Comparison of ENCODE assay signal across 25 cellular contexts in genomic region chr12:109756457-109756856, GRCh38.
"Had no signal": no experiment of that assay in that cellular context is flagged by ENCODE, and none has a peak within 500 bp of the region (broad histone marks: within the 10 kb centered on the region; RNA-seq: fewer than 3 reads in every experiment).

No MANE protein-coding gene starts in this region.

- H3K4me2 ChIP-seq: hepatocyte had no signal

- H3K4me3 ChIP-seq: colonic mucosa, esophagus squamous epithelium, gastroesophageal sphincter, heart left ventricle, hepatocyte, left lung, lung had no signal

- H2AFZ ChIP-seq: hepatocyte had no signal

- H3K27ac ChIP-seq: colonic mucosa, epithelial cell of prostate, esophagus squamous epithelium, gastroesophageal sphincter, heart left ventricle, hepatocyte, left lung had no signal

- ATAC-seq: effector memory CD8-positive, alpha-beta T cell; esophagus mucosa; gastroesophageal sphincter; heart left ventricle; left cardiac atrium; left lung; left ventricle myocardium superior; naive thymus-derived CD4-positive, alpha-beta T cell had no signal

- H3K36me3 ChIP-seq: colonic mucosa, esophagus squamous epithelium, gastroesophageal sphincter, heart left ventricle, left lung had no signal

- FAIRE-seq: endometrium, frontal cortex, keratinocyte had no signal

- H3K27me3 ChIP-seq: colonic mucosa, heart left ventricle, hepatocyte, left lung had no signal

- H3K9me3 ChIP-seq: colonic mucosa had no signal

- H3K4me1 ChIP-seq: colonic mucosa, esophagus squamous epithelium, gastroesophageal sphincter had no signal

- DNase-seq: colonic mucosa; cortex of kidney; effector CD8-positive, alpha-beta T cell; effector memory CD8-positive, alpha-beta T cell; erythroblast; esophagus squamous epithelium; foreskin fibroblast; heart left ventricle; hypothalamus; immature natural killer cell; left cardiac atrium; left lung; left ventricle myocardium superior; mammary epithelial cell; mesendoderm; midbrain; naive thymus-derived CD4-positive, alpha-beta T cell had no signal
